ENCODE assay signal across 9 cellular contexts in the genomic region with DNA sequence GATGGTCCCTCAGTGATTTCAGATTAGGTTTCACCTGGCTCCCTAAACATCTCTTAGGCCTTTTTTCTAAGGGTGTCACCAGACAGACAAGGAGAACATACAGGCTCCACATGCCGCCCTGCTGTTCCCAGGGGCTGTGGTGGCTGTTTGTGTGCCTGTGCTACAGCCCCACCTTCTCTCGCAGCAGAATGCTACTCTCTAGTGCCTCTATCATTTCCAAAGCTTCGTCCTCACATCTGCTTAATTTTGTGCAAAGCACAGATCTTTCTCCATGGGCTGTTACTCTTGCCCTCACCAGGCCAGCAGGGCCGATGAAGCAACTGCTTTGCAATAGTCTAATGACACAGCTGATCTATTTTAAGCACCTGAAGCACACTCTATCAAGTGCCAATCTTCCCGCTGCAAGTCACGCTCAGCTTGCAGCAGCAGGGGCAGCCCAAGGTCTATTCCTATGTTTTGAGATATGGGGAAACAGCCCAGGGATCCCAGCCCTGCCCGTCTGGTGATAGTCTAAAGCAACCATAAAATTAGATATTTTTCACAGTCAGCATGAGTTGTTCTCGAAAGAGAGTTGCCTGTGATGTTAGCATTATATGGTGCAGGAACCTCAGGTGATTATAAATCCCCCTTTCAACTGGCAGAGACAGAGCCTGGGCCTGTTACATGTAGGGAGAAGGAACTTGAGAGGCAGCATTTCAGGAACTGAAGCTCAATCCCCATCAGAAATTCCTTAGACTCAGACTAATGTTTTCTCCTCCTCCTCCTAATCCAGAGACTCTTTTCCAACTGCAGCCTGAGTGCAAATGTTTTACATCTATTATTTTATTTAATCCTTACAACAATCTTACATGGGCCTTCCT. TPM values are rescaled to one million over a fixed set of nuclear protein-coding genes. Genes with fewer than 3 reads are reported as not detected.
DNase-seq lines count a peak whose midpoint lies in the region; ATAC-seq and TF ChIP-seq lines count a peak whose summit lies in the region.
"Had no signal": no experiment of that assay in that cellular context is flagged by ENCODE, and none has a peak within 500 bp of the region (broad histone marks: within the 10 kb centered on the region; RNA-seq: fewer than 3 reads in every experiment).

No MANE protein-coding gene starts in this region.

- no peaks in the 10 kb centered on the region for H3K36me3 ChIP-seq in naive thymus-derived CD4-positive, alpha-beta T cell (ENCODE audit: control insufficient read depth in 2 of 3, insufficient read depth in 3 of 3, low read length in 3 of 3)

- H3K27ac ChIP-seq in naive thymus-derived CD4-positive, alpha-beta T cell (ENCODE audit: low read depth, low read length): no peak overlapping the region

- no peaks in the 10 kb centered on the region for H3K27me3 ChIP-seq in naive thymus-derived CD4-positive, alpha-beta T cell (ENCODE audit: control insufficient read depth in 2 of 2, insufficient read depth in 2 of 2, low read length in 2 of 2)

- TF ChIP-seq CTCF in choroid plexus epithelial cell (conservative IDR thresholded peaks at IDR 0.05; ENCODE audit: low read depth, low read length): no peak

- no peaks in the 10 kb centered on the region for H3K4me1 ChIP-seq in naive thymus-derived CD4-positive, alpha-beta T cell (ENCODE audit: control insufficient read depth in 2 of 2, insufficient read depth in 2 of 2, low read length in 2 of 2)

- H3K36me3 Mint-ChIP-seq in naive thymus-derived CD4-positive, alpha-beta T cell: no peaks in the 10 kb centered on the region
- H3K36me3 Mint-ChIP-seq: activated naive CD8-positive, alpha-beta T cell had no signal

- peak; percentile 31 for ATAC-seq in naive thymus-derived CD4-positive, alpha-beta T cell
- no peak for ATAC-seq in left colon

- CTCF ChIA-PET in naive thymus-derived CD4-positive, alpha-beta T cell (lab: Charles Lee): interaction anchor here (0.6 to 1.3 kb wide), 3 partner anchors 12 to 121 kb away, joined by 3 to 4 read pairs (median 4); a partner anchor contains a TSS

- H3K27me3 Mint-ChIP-seq in naive thymus-derived CD4-positive, alpha-beta T cell: peaks cover 0 to 23% (median 9%) of the 10 kb centered on the region in 5 donors

- H3K9me3 ChIP-seq in naive thymus-derived CD4-positive, alpha-beta T cell (ENCODE audit: control insufficient read depth in 2 of 3, low read length in 3 of 3): no peaks in the 10 kb centered on the region

- intact Hi-C loops in naive thymus-derived CD4-positive, alpha-beta T cell (cut with micrococcal nuclease): no loop called here
- intact Hi-C loops in left colon (cut with DNase I, micrococcal nuclease): no loop called here

- no peaks in the 10 kb centered on the region for H3K4me1 Mint-ChIP-seq in naive thymus-derived CD4-positive, alpha-beta T cell

- POLR2A ChIA-PET in naive thymus-derived CD4-positive, alpha-beta T cell (lab: Charles Lee): no interaction called here

- DNase-seq in DMS 273 treated with DMSO at 0.1 percent for 48 hours (lab: John Stamatoyannopoulos, UW) (peak; percentile 84), NCI-H345 treated with DMSO at 0.1 percent for 48 hours (lab: John Stamatoyannopoulos, UW; ENCODE audit: unreplicated experiment) (peak; percentile 91), choroid plexus epithelial cell (ENCODE audit: low read depth) (peak; percentile 87), left colon (no peak), NCI-H748 treated with DMSO at 0.1 percent for 48 hours (lab: John Stamatoyannopoulos, UW) (no peak)
- DNase-seq in naive thymus-derived CD4-positive, alpha-beta T cell: no peak
- no peak for DNase-seq in activated effector memory CD4-positive, alpha-beta T cell treated with Interleukin-2 at 50 U/mL for 16 hours
- no peak for DNase-seq in activated CD8-positive, alpha-beta memory T cell treated with anti-CD3 and anti-CD28 coated beads, Interleukin-2, amount 50 U/mL, for 4 hours

- H3K9me3 Mint-ChIP-seq in naive thymus-derived CD4-positive, alpha-beta T cell: no peaks in the 10 kb centered on the region

- H3K4me3 Mint-ChIP-seq in naive thymus-derived CD4-positive, alpha-beta T cell: no peak overlapping the region
- H3K4me3 Mint-ChIP-seq: activated naive CD8-positive, alpha-beta T cell had no signal

- H3K27ac Mint-ChIP-seq in naive thymus-derived CD4-positive, alpha-beta T cell: no peak overlapping the region
- H3K27ac Mint-ChIP-seq: activated naive CD8-positive, alpha-beta T cell had no signal

- no peak overlapping the region for H3K4me3 ChIP-seq in choroid plexus epithelial cell (ENCODE audit: low read depth, low read length)
- H3K4me3 ChIP-seq in naive thymus-derived CD4-positive, alpha-beta T cell (ENCODE audit: low read length): no peak overlapping the region

RNA-seq across cellular contexts. Expression of a gene that starts 12.7 kb away (rescaled TPM):
- 1 to 10 TPM in 1 of 5 experiments, under 1 TPM in 1, not detected in 3; 0.08 to 1.3 TPM for total RNA-seq in naive thymus-derived CD4-positive, alpha-beta T cell
- polyA plus RNA-seq in naive thymus-derived CD4-positive, alpha-beta T cell: not detected
- total RNA-seq in left colon: 1 to 10 TPM; 3.4 to 4.3 TPM

Comparison
In these comparisons a context has a peak if more than half of its experiments do, and no peak if none do; other contexts are left out.
1. DNase-seq: peak in DMS 273 treated with DMSO at 0.1 percent for 48 hours (single experiment), NCI-H345 treated with DMSO at 0.1 percent for 48 hours (single experiment) and choroid plexus epithelial cell (single experiment); none in naive thymus-derived CD4-positive, alpha-beta T cell (0 of 9), left colon (0 of 2), activated effector memory CD4-positive, alpha-beta T cell treated with Interleukin-2 at 50 U/mL for 16 hours (single experiment), NCI-H748 treated with DMSO at 0.1 percent for 48 hours (single experiment) and activated CD8-positive, alpha-beta memory T cell treated with anti-CD3 and anti-CD28 coated beads, Interleukin-2, amount 50 U/mL, for 4 hours (single experiment).